Comparison of ENCODE assay signal across 10 cellular contexts in the genomic region with DNA sequence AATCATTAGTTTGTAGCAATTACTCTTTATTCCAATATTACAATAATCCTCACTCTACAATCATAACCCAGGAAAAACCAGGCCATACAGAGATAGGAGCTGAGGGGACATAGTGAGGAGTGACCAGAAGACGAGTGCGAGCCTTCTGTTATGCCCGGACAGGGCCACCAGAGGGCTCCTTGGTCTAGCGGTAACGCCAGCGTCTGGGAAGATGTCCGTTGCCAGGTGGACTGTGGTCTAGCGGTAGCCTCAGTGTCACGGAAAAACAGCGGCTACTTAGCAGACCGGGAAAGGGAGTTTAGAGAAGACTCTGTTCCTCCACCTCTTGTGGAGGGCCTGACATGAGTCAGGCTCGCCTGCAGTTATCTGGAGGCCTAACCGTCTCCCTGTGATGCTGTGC. TPM values are rescaled to one million over a fixed set of nuclear protein-coding genes. Genes with fewer than 3 reads are reported as not detected.
A peak's percentile ranks its signal among the peaks of the same experiment; 100 is the strongest.
DNase-seq lines count a peak whose midpoint lies in the region; TF ChIP-seq lines count a peak whose summit lies in the region.
"Not testable (repeated sequence)": the region's sequence is repeated elsewhere in the genome, so short reads cannot be mapped to it uniquely, and the experiment has no call there.
"Had no signal": no experiment of that assay in that cellular context is flagged by ENCODE, and none has a peak within 500 bp of the region (broad histone marks: within the 10 kb centered on the region; RNA-seq: fewer than 3 reads in every experiment).

No MANE protein-coding gene starts in this region.

- not testable (repeated sequence) for H3K9me3 Mint-ChIP-seq in brain

- H3K27ac Mint-ChIP-seq in brain = not testable (repeated sequence)

- peaks cover 53% of the 10 kb centered on the region for H3K36me3 Mint-ChIP-seq in brain

- peaks cover 63% of the 10 kb centered on the region for H3K36me3 ChIP-seq in SJSA1

- TF ChIP-seq CTCF in brain (conservative IDR thresholded peaks at IDR 0.05) (peak; percentile 34 to 42), fibroblast of mammary gland (conservative IDR thresholded peaks at IDR 0.05; ENCODE audit: control insufficient read depth, insufficient read depth, low read depth, low read length) (peak; percentile 39)

- DNase-seq in A172 (ENCODE audit: low spot score) (peak; percentile 43), Daoy (ENCODE audit: low read depth) (peak; percentile 32), LHCN-M2 (ENCODE audit: low read depth) (peak; percentile 23), SJSA1 (ENCODE audit: low read depth in 1 of 2, low spot score in 2 of 2) (peak; percentile 65 to 82), fibroblast of mammary gland (ENCODE audit: low read depth) (peak; percentile 23), kidney tubule cell (ENCODE audit: low spot score) (peak; percentile 43), renal cortical epithelial cell (ENCODE audit: low read depth) (peak; percentile 21)

- not testable (repeated sequence) for H3K9me3 ChIP-seq in SJSA1 (replicated peaks)

- peaks cover 25% of the 10 kb centered on the region for H3K4me1 Mint-ChIP-seq in brain

- H3K4me3 ChIP-seq in SJSA1; fibroblast of mammary gland (ENCODE audit: control insufficient read depth, low read depth, low read length): not testable (repeated sequence)

- not testable (repeated sequence) for H3K27ac ChIP-seq in SJSA1

- H3K4me3 Mint-ChIP-seq in brain = not testable (repeated sequence)

- H3K27me3 ChIP-seq in SJSA1 (replicated peaks) = not testable (repeated sequence)

- not testable (repeated sequence) for H3K4me1 ChIP-seq in SJSA1 (replicated peaks)

- not testable (repeated sequence) for H3K27me3 Mint-ChIP-seq in brain

RNA-seq across cellular contexts. Expression of gene ATP4B, which starts 36.5 kb away (rescaled TPM):
- total RNA-seq in A172 (2014; rRNA removed; shearing (Covaris generic)) = not detected in 2 replicates
- total RNA-seq in Daoy (2014; rRNA removed; shearing (Covaris generic)) = not detected in 2 replicates
- total RNA-seq in LHCN-M2 (2014; rRNA removed) (not detected in 2 replicates), renal cortical epithelial cell (not detected in 2 replicates)
- polyA plus RNA-seq in LHCN-M2 (2012) = not detected
- total RNA-seq in SJSA1 (2014; rRNA removed; shearing (Covaris generic)) = not detected in 2 replicates
- 1.8 TPM for polyA plus RNA-seq in brain (ENCODE audit: insufficient read depth, low read depth, low replicate concordance)
- total RNA-seq: activated CD4-positive, alpha-beta memory T cell treated with anti-CD3 and anti-CD28 coated beads for 36 hours; ureter had no signal

RNA-seq across cellular contexts. Expression of gene TFDP1, which starts 36.9 kb away (rescaled TPM):
- 129 and 162 TPM in 2 replicates for total RNA-seq in A172 (2014; rRNA removed; shearing (Covaris generic))
- 67.3 and 83.6 TPM in 2 replicates for total RNA-seq in Daoy (2014; rRNA removed; shearing (Covaris generic))
- total RNA-seq in LHCN-M2 (2014; rRNA removed) = 141 and 146 TPM in 2 replicates
- polyA plus RNA-seq in LHCN-M2 (2012) = 95.5 TPM
- 397 and 423 TPM in 2 replicates for total RNA-seq in SJSA1 (2014; rRNA removed; shearing (Covaris generic))
- 216 TPM for polyA plus RNA-seq in brain (ENCODE audit: insufficient read depth, low read depth, low replicate concordance)
- total RNA-seq in renal cortical epithelial cell = 50.7 and 72.9 TPM in 2 replicates

RNA-seq across cellular contexts. Expression of gene GRK1, which starts 45.5 kb away (rescaled TPM):
- total RNA-seq in A172 (2014; rRNA removed; shearing (Covaris generic)) = not detected in 2 replicates
- not detected in 2 replicates for total RNA-seq in Daoy (2014; rRNA removed; shearing (Covaris generic))
- total RNA-seq in LHCN-M2 (2014; rRNA removed) (not detected in 2 replicates), renal cortical epithelial cell (0.17 TPM in 1 of 2 replicates, not detected in the other)
- 0.02 TPM for polyA plus RNA-seq in LHCN-M2 (2012)
- 0.08 TPM in 1 of 2 replicates, not detected in the other for total RNA-seq in SJSA1 (2014; rRNA removed; shearing (Covaris generic))
- polyA plus RNA-seq in brain (ENCODE audit: insufficient read depth, low read depth, low replicate concordance) = 2.5 TPM
- total RNA-seq: activated CD4-positive, alpha-beta memory T cell treated with anti-CD3 and anti-CD28 coated beads for 36 hours; ureter had no signal

Comparison
In these comparisons a context has a peak if more than half of its experiments do, and no peak if none do; other contexts are left out.
1. DNase-seq: peak in every context shown above with its lines; median percentile 74 in SJSA1; 43 in A172; 43 in kidney tubule cell; 32 in Daoy; 23 in LHCN-M2; 23 in fibroblast of mammary gland; 21 in renal cortical epithelial cell.